In genomic region chr5:164798110-164798509, GRCh38 we compare ENCODE assay signal across 3 cellular contexts.
TF ChIP-seq lines count a peak whose summit lies in the region.

No MANE protein-coding gene starts in this region.

TF ChIP-seq in GM23338, 12 proteins besides CTCF, POLR2A, EP300 and RAD21:
- TF ChIP-seq NANOG (IDR thresholded peaks at IDR 0.05; ENCODE audit: borderline replicate concordance) = peak; percentile 55
- TF ChIP-seq ZNF331 (CRISPR knock-in tag; IDR thresholded peaks at IDR 0.05; ENCODE audit: low read depth) = no peak
TF ChIP-seq in GM23338: peak in this region for 1.

TF ChIP-seq in WTC11, 78 proteins besides CTCF, POLR2A, EP300 and RAD21:
- no peak for TF ChIP-seq HMGXB4 (CRISPR knock-in tag; IDR thresholded peaks at IDR 0.05)

TF ChIP-seq in neural cell, 6 proteins besides CTCF, POLR2A, EP300 and RAD21:
- peak; percentile 75 for TF ChIP-seq POLR2AphosphoS5 (IDR thresholded peaks at IDR 0.05)
- no peak for TF ChIP-seq TAF1 (IDR thresholded peaks at IDR 0.05; ENCODE audit: low read depth)
- TF ChIP-seq MXI1 (conservative IDR thresholded peaks at IDR 0.05; ENCODE audit: poor library complexity, severe bottlenecking) = no peak
- TF ChIP-seq REST (IDR thresholded peaks at IDR 0.05; ENCODE audit: borderline replicate concordance) = no peak
- no peak for TF ChIP-seq EZH2 (IDR thresholded peaks at IDR 0.05; ENCODE audit: borderline replicate concordance, insufficient read depth, low read length, poor library complexity, severe bottlenecking)
- no peak for TF ChIP-seq SMC3 (conservative IDR thresholded peaks at IDR 0.05; ENCODE audit: poor library complexity)
